In the genomic region with DNA sequence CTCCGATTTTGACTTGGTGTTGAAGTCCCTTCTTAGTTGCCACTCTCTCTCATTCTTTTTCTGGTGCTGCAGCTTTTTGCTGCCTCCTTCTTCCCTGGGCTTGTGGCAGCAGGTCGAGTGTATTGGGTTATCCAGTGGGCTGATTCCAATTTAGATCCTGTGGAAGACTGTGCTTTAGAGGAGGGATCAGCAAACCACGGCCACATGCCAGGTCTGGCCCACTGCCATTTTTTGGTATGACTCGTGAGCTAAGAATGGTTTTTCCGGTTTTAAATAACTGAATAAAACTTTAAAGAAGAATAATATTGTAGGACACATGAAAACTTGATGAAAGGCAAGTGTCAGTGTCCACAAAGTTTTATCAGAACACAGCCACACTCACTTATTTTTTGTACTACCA, we compare ENCODE assay signal across 15 cellular contexts.
A peak's percentile ranks its signal among the peaks of the same experiment; 100 is the strongest.
DNase-seq lines count a peak whose midpoint lies in the region; ATAC-seq and TF ChIP-seq lines count a peak whose summit lies in the region.
"Had no signal": no experiment of that assay in that cellular context is flagged by ENCODE, and none has a peak within 500 bp of the region (broad histone marks: within the 10 kb centered on the region; RNA-seq: fewer than 3 reads in every experiment).

No MANE protein-coding gene starts in this region.

- ATAC-seq in left ventricle myocardium superior (no peak), HG03378 (IDR thresholded peaks at IDR 0.05; ENCODE audit: unreplicated experiment) (no peak), HG03354 (IDR thresholded peaks at IDR 0.05; ENCODE audit: poor library complexity, severe bottlenecking, unreplicated experiment) (no peak)

- no peaks in the 10 kb centered on the region for H3K9me3 ChIP-seq in left ventricle myocardium inferior (replicated peaks)
- no peaks in the 10 kb centered on the region for H3K9me3 ChIP-seq in SJCRH30 (replicated peaks)

- TF ChIP-seq CTCF in left ventricle myocardium inferior (IDR thresholded peaks at IDR 0.05; ENCODE audit: borderline replicate concordance) (no peak), fibroblast of pulmonary artery (IDR thresholded peaks at IDR 0.05; ENCODE audit: low read length, missing control alignments) (no peak), GM10266 (IDR thresholded peaks at IDR 0.05; ENCODE audit: control insufficient read depth, insufficient read depth, low read depth, missing control alignments) (no peak)

- no peaks in the 10 kb centered on the region for H3K4me1 ChIP-seq in left ventricle myocardium inferior
- no peaks in the 10 kb centered on the region for H3K4me1 ChIP-seq in SJCRH30

- intact Hi-C loops in left ventricle myocardium superior (cut with micrococcal nuclease), result no loop called here
- intact Hi-C loops in left ventricle myocardium inferior (cut with micrococcal nuclease), result no loop called here

- H3K27ac ChIP-seq in left ventricle myocardium inferior (replicated peaks) (no peak overlapping the region), SJCRH30 (no peak overlapping the region)
- H3K27ac ChIP-seq: coronary artery, VCaP had no signal

- DNase-seq in left ventricle myocardium superior (peak; percentile 29), left ventricle myocardium inferior (no peak), SJCRH30 (peak; percentile 53 to 63), fibroblast of pulmonary artery (ENCODE audit: low read depth) (peak; percentile 33), DMS79 treated with DMSO at 0.1 percent for 48 hours (lab: John Stamatoyannopoulos, UW) (no peak), GM10266 (ENCODE audit: extremely low spot score) (no peak)
- DNase-seq: ACHN, midbrain, NCI-H2107, retina, RPMI8226 had no signal

- H3K27me3 ChIP-seq in left ventricle myocardium inferior (ENCODE audit: low read depth), result no peaks in the 10 kb centered on the region
- H3K27me3 ChIP-seq in SJCRH30, result no peaks in the 10 kb centered on the region

- H3K36me3 ChIP-seq in left ventricle myocardium inferior (no peaks in the 10 kb centered on the region), SJCRH30 (no peaks in the 10 kb centered on the region)

- H3K4me3 ChIP-seq in left ventricle myocardium inferior, result no peak overlapping the region
- H3K4me3 ChIP-seq in SJCRH30, result no peak overlapping the region
- H3K4me3 ChIP-seq in fibroblast of pulmonary artery (replicated peaks; ENCODE audit: low read depth, low read length), result no peak overlapping the region
- H3K4me3 ChIP-seq: coronary artery had no signal

Comparison
In these comparisons a context has a peak if more than half of its experiments do, and no peak if none do; other contexts are left out.
1. DNase-seq: peak in left ventricle myocardium superior (single experiment), SJCRH30 (2 of 2) and fibroblast of pulmonary artery (single experiment); none in left ventricle myocardium inferior (single experiment), DMS79 treated with DMSO at 0.1 percent for 48 hours (single experiment) and GM10266 (single experiment).